11 cellular contexts compared by ENCODE assay signal in genomic region chr3:70849911-70850699, GRCh38.
A peak's percentile ranks its signal among the peaks of the same experiment; 100 is the strongest.
DNase-seq lines count a peak whose midpoint lies in the region; ATAC-seq and TF ChIP-seq lines count a peak whose summit lies in the region.
"Had no signal": no experiment of that assay in that cellular context is flagged by ENCODE, and none has a peak within 500 bp of the region (broad histone marks: within the 10 kb centered on the region; RNA-seq: fewer than 3 reads in every experiment).

No MANE protein-coding gene starts in this region.

- peaks cover 4% of the 10 kb centered on the region for H3K4me1 ChIP-seq in mesenchymal stem cell (ENCODE audit: control insufficient read depth, insufficient read depth, low read depth, low read length)
- H3K4me1 ChIP-seq: Caco-2 had no signal

- H3K14ac ChIP-seq in mesenchymal stem cell (ENCODE audit: low read length in 2 of 2), result no peak overlapping the region

- WGBS in mesenchymal stem cell, result 43% methylated on average over 4 of the region's 6 CpGs

- H3K9me3 Mint-ChIP-seq in activated CD4-positive, alpha-beta T cell treated with anti-CD3 and anti-CD28 coated beads, Interleukin-2, amount 10 ng/mL, durations not matched to agents 7 days and 5 days, result no peaks in the 10 kb centered on the region

- H3K4me1 Mint-ChIP-seq in activated CD4-positive, alpha-beta T cell treated with anti-CD3 and anti-CD28 coated beads, Interleukin-2, amount 10 ng/mL, durations not matched to agents 7 days and 5 days, result peaks cover 3% of the 10 kb centered on the region

- no peak overlapping the region for H2BK120ac ChIP-seq in mesenchymal stem cell (ENCODE audit: low read depth, low read length)

- H3K9ac ChIP-seq in mesenchymal stem cell (ENCODE audit: low read length), result peak overlapping the region; percentile 29

- POLR2A ChIA-PET in AG04449 (lab: Yijun Ruan, JAX), result interaction anchor here (0.6 to 1.1 kb wide), 4 partner anchors 10 to 293 kb away, joined by 3 to 4 read pairs (median 3); no protein-coding TSS in a partner anchor
- POLR2A ChIA-PET in activated CD4-positive, alpha-beta T cell treated with anti-CD3 and anti-CD28 coated beads, Interleukin-2, amount 10 ng/mL, durations not matched to agents 7 days and 5 days (lab: Charles Lee), result no interaction called here

- H3K79me1 ChIP-seq in mesenchymal stem cell (replicated peaks; ENCODE audit: low read length, poor library complexity, severe bottlenecking), result no peaks in the 10 kb centered on the region

- TF ChIP-seq RAD21 in Ishikawa (IDR thresholded peaks at IDR 0.05; ENCODE audit: low read depth), result no peak

- H2BK5ac ChIP-seq in mesenchymal stem cell (ENCODE audit: low read depth, low read length, poor library complexity, severe bottlenecking), result peak overlapping the region; percentile 39

- no peak overlapping the region for H3K27ac Mint-ChIP-seq in activated CD4-positive, alpha-beta T cell treated with anti-CD3 and anti-CD28 coated beads, Interleukin-2, amount 10 ng/mL, durations not matched to agents 7 days and 5 days

- H4K91ac ChIP-seq in mesenchymal stem cell (ENCODE audit: low read length), result no peak overlapping the region

- H3K36me3 ChIP-seq in mesenchymal stem cell (ENCODE audit: control insufficient read depth in 1 of 2, insufficient read depth in 2 of 2, low read depth in 1 of 2, low read length in 2 of 2), result no peaks in the 10 kb centered on the region

- TF ChIP-seq CTCF in AG04449 (IDR thresholded peaks at IDR 0.05; ENCODE audit: insufficient read depth, low read length, missing control alignments), result no peak
- no peak for TF ChIP-seq CTCF in choroid plexus epithelial cell (conservative IDR thresholded peaks at IDR 0.05; ENCODE audit: low read depth, low read length)

- no peak overlapping the region for H3K4me3 Mint-ChIP-seq in activated CD4-positive, alpha-beta T cell treated with anti-CD3 and anti-CD28 coated beads, Interleukin-2, amount 10 ng/mL, durations not matched to agents 7 days and 5 days

- peak overlapping the region; percentile 77 for H3K27ac ChIP-seq in mesenchymal stem cell (ENCODE audit: low read length, poor library complexity, severe bottlenecking)

- H3K4me3 ChIP-seq in AG04449 (ENCODE audit: low read depth, low read length), result no peak overlapping the region
- H3K4me3 ChIP-seq in choroid plexus epithelial cell (ENCODE audit: low read depth, low read length), result no peak overlapping the region
- no peak overlapping the region for H3K4me3 ChIP-seq in mesenchymal stem cell (ENCODE audit: insufficient read depth in 1 of 2, low read depth in 1 of 2, low read length in 2 of 2)

- no peak overlapping the region for H2BK12ac ChIP-seq in mesenchymal stem cell (ENCODE audit: low read length in 2 of 2)

- in situ Hi-C loops in KBM-7 (cut with MboI; ENCODE audit: low pct_unique_long_range_greater_than_20kb, low sequenced_read_pairs), result no loop called here

- peak overlapping the region in 1 of 2 experiments; percentile 6 for H3K4ac ChIP-seq in mesenchymal stem cell (ENCODE audit: low read depth in 1 of 2, low read length in 2 of 2)

- peaks cover 1% of the 10 kb centered on the region for H3K36me3 Mint-ChIP-seq in activated CD4-positive, alpha-beta T cell treated with anti-CD3 and anti-CD28 coated beads, Interleukin-2, amount 10 ng/mL, durations not matched to agents 7 days and 5 days (ENCODE audit: low read depth)

- TF ChIP-seq EP300 in Ishikawa (IDR thresholded peaks at IDR 0.05; ENCODE audit: borderline replicate concordance), result peak; percentile 43

- H2AK5ac ChIP-seq in mesenchymal stem cell (ENCODE audit: low read length, severe bottlenecking), result peak overlapping the region; percentile 31

- no peak for ATAC-seq in HG03025 (IDR thresholded peaks at IDR 0.05; ENCODE audit: low FRiP score, unreplicated experiment)
- ATAC-seq: esophagus mucosa had no signal

- no peak overlapping the region for H2BK15ac ChIP-seq in mesenchymal stem cell (ENCODE audit: low read depth, poor library complexity, severe bottlenecking)

- no peak overlapping the region for H3K23ac ChIP-seq in mesenchymal stem cell (ENCODE audit: low read length in 2 of 2)

- H3K18ac ChIP-seq in mesenchymal stem cell (ENCODE audit: low read depth in 1 of 2, low read length in 2 of 2), result no peak overlapping the region

- CTCF ChIA-PET in AG04449 (lab: Yijun Ruan, JAX), result interaction anchor here (0.7 kb wide), 1 partner anchor 11 kb away, joined by 3 read pairs; no protein-coding TSS in a partner anchor
- CTCF ChIA-PET in activated CD4-positive, alpha-beta T cell treated with anti-CD3 and anti-CD28 coated beads, Interleukin-2, amount 10 ng/mL, durations not matched to agents 7 days and 5 days (lab: Charles Lee), result interaction anchor here (0.6 kb wide), 1 partner anchor 36 kb away, joined by 3 read pairs; no protein-coding TSS in a partner anchor

- H3K4me2 ChIP-seq in mesenchymal stem cell (ENCODE audit: low read length, poor library complexity, severe bottlenecking), result no peak overlapping the region

- H3K27me3 Mint-ChIP-seq in activated CD4-positive, alpha-beta T cell treated with anti-CD3 and anti-CD28 coated beads, Interleukin-2, amount 10 ng/mL, durations not matched to agents 7 days and 5 days, result peaks cover 16% of the 10 kb centered on the region

- H3K27me3 ChIP-seq in mesenchymal stem cell (ENCODE audit: control insufficient read depth in 1 of 2, insufficient read depth in 1 of 2, low read length in 2 of 2), result no peaks in the 10 kb centered on the region

- H2AFZ ChIP-seq in mesenchymal stem cell (ENCODE audit: low read depth, low read length), result no peak overlapping the region

- no peaks in the 10 kb centered on the region for H3K9me3 ChIP-seq in mesenchymal stem cell (ENCODE audit: control insufficient read depth, low read length)
- H3K9me3 ChIP-seq: Caco-2 had no signal

- no peak overlapping the region for H4K8ac ChIP-seq in mesenchymal stem cell (ENCODE audit: low read length)

- DNase-seq in AG04449 (ENCODE audit: low read depth, low spot score) (peak; percentile 83), choroid plexus epithelial cell (ENCODE audit: low read depth) (peak; percentile 97), mesenchymal stem cell (peak; percentile 71), KBM-7 (no peak)
- no peak for DNase-seq in activated CD4-positive, alpha-beta T cell treated with anti-CD3 and anti-CD28 coated beads, Interleukin-2, amount 10 ng/mL, durations not matched to agents 7 days and 5 days
- DNase-seq in activated effector memory CD4-positive, alpha-beta T cell treated with anti-CD3 and anti-CD28 coated beads, Interleukin-2, amount 50 U/mL, for 16 hours, result no peak
- DNase-seq: Caco-2; stimulated activated CD4-positive, alpha-beta T cell treated with anti-CD3 and anti-CD28 coated beads, Interleukin-12 subunit alpha, Interleukin-12 subunit beta, amount 100 ng/mL, for 4 hours had no signal

TF ChIP-seq in Ishikawa, 13 proteins besides CTCF, POLR2A, EP300 and RAD21:
- no peak for TF ChIP-seq REST (IDR thresholded peaks at IDR 0.05; ENCODE audit: low read depth)
- TF ChIP-seq EGR1 (IDR thresholded peaks at IDR 0.05), result no peak
- TF ChIP-seq TEAD4 (IDR thresholded peaks at IDR 0.05), result peak; percentile 84
- peak; percentile 67 for TF ChIP-seq NFIC (IDR thresholded peaks at IDR 0.05)
- TF ChIP-seq CEBPB (IDR thresholded peaks at IDR 0.05), result no peak
- no peak for TF ChIP-seq FOXM1 (IDR thresholded peaks at IDR 0.05; ENCODE audit: borderline replicate concordance, low read depth)
- TF ChIP-seq YY1 (IDR thresholded peaks at IDR 0.05; ENCODE audit: low read depth), result no peak
- no peak for TF ChIP-seq USF1 (IDR thresholded peaks at IDR 0.05)

Comparison
In these comparisons a context has a peak if more than half of its experiments do, and no peak if none do; other contexts are left out.
1. DNase-seq: peak in AG04449 (single experiment), choroid plexus epithelial cell (single experiment) and mesenchymal stem cell (single experiment); none in KBM-7 (single experiment), activated CD4-positive, alpha-beta T cell treated with anti-CD3 and anti-CD28 coated beads, Interleukin-2, amount 10 ng/mL, durations not matched to agents 7 days and 5 days (single experiment) and activated effector memory CD4-positive, alpha-beta T cell treated with anti-CD3 and anti-CD28 coated beads, Interleukin-2, amount 50 U/mL, for 16 hours (single experiment).